In the genomic region with DNA sequence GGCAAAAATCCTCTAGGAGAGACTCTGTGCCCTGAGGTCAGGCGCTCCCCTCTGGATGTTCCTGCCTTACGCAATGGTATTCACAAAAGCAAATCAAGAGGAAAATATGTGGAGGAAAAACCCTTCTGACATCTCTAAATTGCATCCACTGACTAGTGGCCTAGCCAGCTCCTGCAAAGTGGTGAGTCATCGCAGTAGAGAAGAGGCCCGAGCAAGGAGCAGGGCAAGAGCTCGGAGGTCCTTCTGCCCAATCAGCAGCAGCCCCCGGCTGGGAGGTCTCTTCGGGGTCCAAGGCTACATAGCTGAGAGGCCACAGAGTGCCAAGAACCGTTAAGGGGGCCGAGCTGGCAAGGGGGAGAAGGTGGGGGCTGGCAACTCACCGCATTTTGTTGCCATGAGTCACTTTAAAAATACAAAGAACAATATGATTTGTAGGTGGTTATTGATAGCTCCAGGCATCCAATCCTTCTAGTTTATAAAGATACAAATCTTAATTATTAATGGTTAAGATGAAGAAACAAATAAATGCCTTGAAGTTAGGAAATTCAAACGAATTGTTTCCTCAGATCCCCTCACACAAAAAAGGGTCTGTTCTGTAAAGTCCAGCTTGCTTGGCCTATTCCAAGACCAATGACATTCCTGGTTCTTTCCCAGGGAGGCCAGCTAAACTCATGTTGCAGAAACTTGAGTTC, we compare ENCODE assay signal across 8 cellular contexts.
DNase-seq lines count a peak whose midpoint lies in the region; ATAC-seq, FAIRE-seq and TF ChIP-seq lines count a peak whose summit lies in the region.

No MANE protein-coding gene starts in this region.

- H3K4me3 ChIP-seq in retinal pigment epithelial cell (ENCODE audit: low read length) = no peak overlapping the region

- no peak for TF ChIP-seq CTCF in retinal pigment epithelial cell (conservative IDR thresholded peaks at IDR 0.05; ENCODE audit: low read depth, low read length)

- intact Hi-C loops in left cardiac atrium (cut with DNase I) = no loop called here

- DNase-seq in T1000 (lab: John Stamatoyannopoulos, UW) (peak; percentile 97), left cardiac atrium (peak; percentile 62), retinal pigment epithelial cell (ENCODE audit: low read depth) (peak; percentile 100)
- no peak for DNase-seq in NK-92 treated with Interleukin-12 subunit alpha and Interleukin-12 subunit beta, amount 100 ng/mL, for 24 hours (lab: John Stamatoyannopoulos, UW)
- DNase-seq in activated naive CD4-positive, alpha-beta T cell treated with Interleukin-2 at 50 U/mL for 16 hours = no peak

- ATAC-seq in left cardiac atrium = peak; percentile 82 to 91
- no peak for ATAC-seq in HG03457 (IDR thresholded peaks at IDR 0.05; ENCODE audit: unreplicated experiment)
- ATAC-seq in GM18520 (IDR thresholded peaks at IDR 0.05; ENCODE audit: unreplicated experiment) = no peak

- peak; percentile 100 for FAIRE-seq in G401.6 (lab: Jason Lieb, UNC)

Comparison
In these comparisons a context has a peak if more than half of its experiments do, and no peak if none do; other contexts are left out.
1. DNase-seq: peak in T1000 (single experiment), left cardiac atrium (single experiment) and retinal pigment epithelial cell (single experiment); none in NK-92 treated with Interleukin-12 subunit alpha and Interleukin-12 subunit beta, amount 100 ng/mL, for 24 hours (single experiment) and activated naive CD4-positive, alpha-beta T cell treated with Interleukin-2 at 50 U/mL for 16 hours (single experiment).
2. ATAC-seq: peak in left cardiac atrium (2 of 2); none in HG03457 (single experiment) and GM18520 (single experiment).